17 cellular contexts compared by ENCODE assay signal in genomic region chr7:35761882-35762720, GRCh38. TPM values are rescaled to one million over a fixed set of nuclear protein-coding genes. Genes with fewer than 3 reads are reported as not detected.
DNase-seq lines count a peak whose midpoint lies in the region; FAIRE-seq and TF ChIP-seq lines count a peak whose summit lies in the region.
"Had no signal": no experiment of that assay in that cellular context is flagged by ENCODE, and none has a peak within 500 bp of the region (broad histone marks: within the 10 kb centered on the region; RNA-seq: fewer than 3 reads in every experiment).

No MANE protein-coding gene starts in this region.

- H3K27me3 Mint-ChIP-seq in neural progenitor cell (ENCODE audit: insufficient read depth, low read depth): no peaks in the 10 kb centered on the region
- H3K27me3 Mint-ChIP-seq: activated naive CD8-positive, alpha-beta T cell treated with anti-CD3 and anti-CD28 coated beads for 36 hours had no signal

- H3K9ac ChIP-seq in SK-N-MC (ENCODE audit: insufficient read length): peak overlapping the region; percentile 4
- no peak overlapping the region for H3K9ac ChIP-seq in neural progenitor cell
- H3K9ac ChIP-seq: BLaER1 had no signal

- H3K27ac ChIP-seq in SK-N-MC (peak overlapping the region; percentile 95), neural progenitor cell (no peak overlapping the region)
- H3K27ac ChIP-seq: BLaER1 had no signal

- peaks cover 8% of the 10 kb centered on the region for H3F3A ChIP-seq in neural progenitor cell (ENCODE audit: low read depth)

- no peaks in the 10 kb centered on the region for H4K20me1 ChIP-seq in neural progenitor cell (ENCODE audit: low read depth)
- H4K20me1 ChIP-seq: BLaER1 had no signal

- TF ChIP-seq CTCF in fibroblast of mammary gland (conservative IDR thresholded peaks at IDR 0.05; ENCODE audit: control insufficient read depth, insufficient read depth, low read depth, low read length): no peak
- TF ChIP-seq CTCF in neural progenitor cell (IDR thresholded peaks at IDR 0.05): no peak

- peaks cover 12% of the 10 kb centered on the region for H3K4me1 ChIP-seq in neural progenitor cell
- H3K4me1 ChIP-seq: BLaER1 had no signal

- H3K79me2 ChIP-seq in neural progenitor cell (ENCODE audit: low read depth): no peaks in the 10 kb centered on the region

- H3K27me3 ChIP-seq in neural progenitor cell: no peaks in the 10 kb centered on the region
- H3K27me3 ChIP-seq: BLaER1 had no signal

- H3K36me3 Mint-ChIP-seq in neural progenitor cell: no peaks in the 10 kb centered on the region
- H3K36me3 Mint-ChIP-seq: activated naive CD8-positive, alpha-beta T cell treated with anti-CD3 and anti-CD28 coated beads for 36 hours had no signal

- no peak for TF ChIP-seq POLR2A in GM12891 (IDR thresholded peaks at IDR 0.05; ENCODE audit: low read depth, low read length)

- H3K27ac Mint-ChIP-seq in neural progenitor cell: no peak overlapping the region
- H3K27ac Mint-ChIP-seq: activated naive CD8-positive, alpha-beta T cell treated with anti-CD3 and anti-CD28 coated beads for 36 hours had no signal

- no peak overlapping the region for H3K4me2 ChIP-seq in neural progenitor cell
- H3K4me2 ChIP-seq: BLaER1 had no signal

- H3K9me3 ChIP-seq in SK-N-MC (ENCODE audit: low read depth, low read length): no peaks in the 10 kb centered on the region
- no peaks in the 10 kb centered on the region for H3K9me3 ChIP-seq in neural progenitor cell (ENCODE audit: low read depth)

- H3K9me3 Mint-ChIP-seq in neural progenitor cell: no peaks in the 10 kb centered on the region

- H3K36me3 ChIP-seq in SK-N-MC (ENCODE audit: insufficient read depth, low read length) (no peaks in the 10 kb centered on the region), neural progenitor cell (no peaks in the 10 kb centered on the region)
- H3K36me3 ChIP-seq: BLaER1 had no signal

- no peak overlapping the region for H3K4me3 Mint-ChIP-seq in neural progenitor cell
- H3K4me3 Mint-ChIP-seq: activated naive CD8-positive, alpha-beta T cell treated with anti-CD3 and anti-CD28 coated beads for 36 hours had no signal

- H2AFZ ChIP-seq in neural progenitor cell (replicated peaks): no peak overlapping the region

- no peak for FAIRE-seq in GM12891 (lab: Jason Lieb, UNC)

- H3K4me3 ChIP-seq in SK-N-MC (peak overlapping the region; percentile 47), fibroblast of mammary gland (ENCODE audit: control insufficient read depth, low read depth, low read length) (no peak overlapping the region), neural progenitor cell (no peak overlapping the region)
- H3K4me3 ChIP-seq: BLaER1, lung had no signal

- peaks cover 10% of the 10 kb centered on the region for H3K4me1 Mint-ChIP-seq in neural progenitor cell

- DNase-seq in ELR (ENCODE audit: low read depth) (peak; percentile 22), SK-N-MC (ENCODE audit: low read depth, low spot score) (no peak), fibroblast of mammary gland (ENCODE audit: low read depth) (peak; percentile 33), non-pigmented ciliary epithelial cell (ENCODE audit: low read depth) (peak; percentile 19), NCI-H2227 treated with DMSO at 0.1 percent for 48 hours (lab: John Stamatoyannopoulos, UW) (no peak), neural progenitor cell (ENCODE audit: low spot score) (no peak), GM12891 (ENCODE audit: insufficient read length, low spot score) (no peak)
- DNase-seq in activated CD4-positive, alpha-beta T cell treated with anti-CD3 and anti-CD28 coated beads for 1 hour: no peak
- DNase-seq: activated CD8-positive, alpha-beta memory T cell treated with anti-CD3 and anti-CD28 coated beads, Interleukin-2, amount 50 U/mL, for 4 hours; activated naive CD8-positive, alpha-beta T cell treated with anti-CD3 and anti-CD28 coated beads for 36 hours; effector CD4-positive, alpha-beta T cell; head of caudate nucleus; NCI-H1417; occipital lobe; SHP77 had no signal

TF ChIP-seq in GM12891, 5 proteins besides CTCF, POLR2A, EP300 and RAD21:
- TF ChIP-seq PAX5 (IDR thresholded peaks at IDR 0.05; ENCODE audit: insufficient read depth, low read length, severe bottlenecking) (no peak), SPI1 (IDR thresholded peaks at IDR 0.05; ENCODE audit: low read depth, low read length) (no peak), POU2F2 (IDR thresholded peaks at IDR 0.05; ENCODE audit: low read depth, low read length) (no peak), POLR2AphosphoS5 (IDR thresholded peaks at IDR 0.05; ENCODE audit: low read depth, low read length) (no peak), TAF1 (IDR thresholded peaks at IDR 0.05; ENCODE audit: low read depth, low read length) (no peak)

RNA-seq across cellular contexts. Expression of gene SEPTIN7, which starts 38.8 kb away (rescaled TPM):
- 288 and 560 TPM in 2 replicates for total RNA-seq in neural progenitor cell (ENCODE audit: low replicate concordance)
- polyA plus RNA-seq in GM12891 (2012; ENCODE audit: low read depth, missing spikeins): 234 TPM

Comparison
In these comparisons a context has a peak if more than half of its experiments do, and no peak if none do; other contexts are left out.
1. DNase-seq: peak in ELR (single experiment), fibroblast of mammary gland (single experiment) and non-pigmented ciliary epithelial cell (single experiment); none in SK-N-MC (single experiment), activated CD4-positive, alpha-beta T cell treated with anti-CD3 and anti-CD28 coated beads for 1 hour (single experiment), NCI-H2227 treated with DMSO at 0.1 percent for 48 hours (single experiment), neural progenitor cell (single experiment) and GM12891 (single experiment).